Comparison of ENCODE assay signal across 16 cellular contexts in genomic region chr13:48727252-48728011, GRCh38.
DNase-seq lines count a peak whose midpoint lies in the region; ATAC-seq lines count a peak whose summit lies in the region.
"Had no signal": no experiment of that assay in that cellular context is flagged by ENCODE, and none has a peak within 500 bp of the region (broad histone marks: within the 10 kb centered on the region; RNA-seq: fewer than 3 reads in every experiment).

No MANE protein-coding gene starts in this region.

- intact Hi-C loops in left colon (cut with DNase I, micrococcal nuclease) = no loop called here

- DNase-seq in NCI-H526 treated with DMSO at 0.1 percent for 48 hours (lab: John Stamatoyannopoulos, UW) (peak; percentile 82), fibroblast of the conjunctiva (ENCODE audit: low read depth) (peak; percentile 47), stromal cell of bone marrow (ENCODE audit: low read depth) (peak; percentile 33), NCI-H146 treated with DMSO at 0.1 percent for 48 hours (lab: John Stamatoyannopoulos, UW; ENCODE audit: unreplicated experiment) (no peak), left colon (no peak), hypothalamus (lab: John Stamatoyannopoulos, UW) (no peak)
- DNase-seq: activated CD4-positive, alpha-beta memory T cell treated with anti-CD3 and anti-CD28 coated beads, Interleukin-2, amount 10 ng/mL, durations not matched to agents 7 days and 5 days; CD4-positive, CD25-positive, alpha-beta regulatory T cell; GDM1; KG1; NCI-H2081 treated with DMSO at 0.1 percent for 48 hours; Peyer's patch; retina; T-helper 17 cell had no signal

- ATAC-seq in HG03342 (IDR thresholded peaks at IDR 0.05; ENCODE audit: unreplicated experiment) (peak; percentile 47), left colon (no peak)
- ATAC-seq: esophagus mucosa, T-helper 17 cell had no signal

Comparison
In these comparisons a context has a peak if more than half of its experiments do, and no peak if none do; other contexts are left out.
1. DNase-seq: peak in NCI-H526 treated with DMSO at 0.1 percent for 48 hours (single experiment), fibroblast of the conjunctiva (single experiment) and stromal cell of bone marrow (single experiment); none in NCI-H146 treated with DMSO at 0.1 percent for 48 hours (single experiment), left colon (0 of 2) and hypothalamus (0 of 51).